ENCODE assay signal across 8 cellular contexts in genomic region chr1:45687014-45687752, GRCh38. TPM values are rescaled to one million over a fixed set of nuclear protein-coding genes. Genes with fewer than 3 reads are reported as not detected.
DNase-seq lines count a peak whose midpoint lies in the region; ATAC-seq and TF ChIP-seq lines count a peak whose summit lies in the region.

No MANE protein-coding gene starts in this region.

- H3K36me3 ChIP-seq in testis (ENCODE audit: low read depth, missing control alignments) = no peaks in the 10 kb centered on the region

- TF ChIP-seq POLR2A in testis (IDR thresholded peaks at IDR 0.05) = peak; percentile 78

- peak overlapping the region; percentile 99 for H3K27ac Mint-ChIP-seq in activated naive CD8-positive, alpha-beta T cell

- H3K4me1 Mint-ChIP-seq in activated naive CD8-positive, alpha-beta T cell (ENCODE audit: low read depth) = peaks cover 54% of the 10 kb centered on the region

- peak overlapping the region; percentile 96 to 100 for H3K27ac ChIP-seq in testis

- no peaks in the 10 kb centered on the region for H3K9me3 ChIP-seq in testis

- H3K4me1 ChIP-seq in testis = no peaks in the 10 kb centered on the region

- H3K9me3 Mint-ChIP-seq in activated naive CD8-positive, alpha-beta T cell (ENCODE audit: low read depth) = no peaks in the 10 kb centered on the region

- ATAC-seq in HG02623 (IDR thresholded peaks at IDR 0.05; ENCODE audit: unreplicated experiment) (peak; percentile 61), SK-N-SH treated with all-trans-retinoic acid at 6 μM for 48 hours (peak; percentile 94)

- DNase-seq in GM10266 (ENCODE audit: extremely low spot score) = peak; percentile 86
- DNase-seq in NCI-H1092 treated with DMSO at 0.1 percent for 48 hours (lab: John Stamatoyannopoulos, UW) = peak; percentile 100
- peak; percentile 98 for DNase-seq in glomerular visceral epithelial cell (ENCODE audit: extremely low spot score)
- DNase-seq in occipital lobe (lab: John Stamatoyannopoulos, UW) = peak; percentile 97
- DNase-seq in testis = peak; percentile 98

- TF ChIP-seq CTCF in GM10266 (IDR thresholded peaks at IDR 0.05; ENCODE audit: control insufficient read depth, insufficient read depth, low read depth, missing control alignments) = no peak
- no peak for TF ChIP-seq CTCF in testis (IDR thresholded peaks at IDR 0.05)

- H3K27me3 Mint-ChIP-seq in activated naive CD8-positive, alpha-beta T cell = no peaks in the 10 kb centered on the region

- no peaks in the 10 kb centered on the region for H3K27me3 ChIP-seq in testis

- H3K4me3 ChIP-seq in testis = peak overlapping the region; percentile 79 to 94

- H3K4me3 Mint-ChIP-seq in activated naive CD8-positive, alpha-beta T cell = peak overlapping the region; percentile 100

- H3K36me3 Mint-ChIP-seq in activated naive CD8-positive, alpha-beta T cell = peaks cover 6% of the 10 kb centered on the region

- intact Hi-C loops in testis (cut with DNase I; ENCODE audit: low total_unique reads) = no loop called here

- 0% methylated on average over 20 to 44 of the region's 44 CpGs for WGBS in testis, 2 donors

TF ChIP-seq in SK-N-SH treated with all-trans-retinoic acid at 6 μM for 48 hours, 23 proteins besides CTCF, POLR2A, EP300 and RAD21:
- TF ChIP-seq PATZ1 (CRISPR knock-in tag; IDR thresholded peaks at IDR 0.05; ENCODE audit: borderline replicate concordance) (no peak), GLIS3 (CRISPR knock-in tag; IDR thresholded peaks at IDR 0.05) (no peak), ZFP30 (CRISPR knock-in tag; IDR thresholded peaks at IDR 0.05) (no peak), RARB (CRISPR knock-in tag; IDR thresholded peaks at IDR 0.05) (no peak), ZC3H10 (CRISPR knock-in tag; IDR thresholded peaks at IDR 0.05) (peak; percentile 8; the same call in 1 of the 2 replicates)
- TF ChIP-seq, protein P1, sequence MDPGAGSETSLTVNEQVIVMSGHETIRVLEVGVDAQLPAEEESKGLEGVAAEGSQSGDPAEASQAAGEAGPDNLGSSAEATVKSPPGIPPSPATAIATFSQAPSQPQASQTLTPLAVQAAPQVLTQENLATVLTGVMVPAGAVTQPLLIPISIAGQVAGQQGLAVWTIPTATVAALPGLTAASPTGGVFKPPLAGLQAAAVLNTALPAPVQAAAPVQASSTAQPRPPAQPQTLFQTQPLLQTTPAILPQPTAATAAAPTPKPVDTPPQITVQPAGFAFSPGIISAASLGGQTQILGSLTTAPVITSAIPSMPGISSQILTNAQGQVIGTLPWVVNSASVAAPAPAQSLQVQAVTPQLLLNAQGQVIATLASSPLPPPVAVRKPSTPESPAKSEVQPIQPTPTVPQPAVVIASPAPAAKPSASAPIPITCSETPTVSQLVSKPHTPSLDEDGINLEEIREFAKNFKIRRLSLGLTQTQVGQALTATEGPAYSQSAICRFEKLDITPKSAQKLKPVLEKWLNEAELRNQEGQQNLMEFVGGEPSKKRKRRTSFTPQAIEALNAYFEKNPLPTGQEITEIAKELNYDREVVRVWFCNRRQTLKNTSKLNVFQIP (CRISPR knock-in tag; IDR thresholded peaks at IDR 0.05; ENCODE audit: borderline replicate concordance, low read depth) = no peak
- TF ChIP-seq, protein P2, sequence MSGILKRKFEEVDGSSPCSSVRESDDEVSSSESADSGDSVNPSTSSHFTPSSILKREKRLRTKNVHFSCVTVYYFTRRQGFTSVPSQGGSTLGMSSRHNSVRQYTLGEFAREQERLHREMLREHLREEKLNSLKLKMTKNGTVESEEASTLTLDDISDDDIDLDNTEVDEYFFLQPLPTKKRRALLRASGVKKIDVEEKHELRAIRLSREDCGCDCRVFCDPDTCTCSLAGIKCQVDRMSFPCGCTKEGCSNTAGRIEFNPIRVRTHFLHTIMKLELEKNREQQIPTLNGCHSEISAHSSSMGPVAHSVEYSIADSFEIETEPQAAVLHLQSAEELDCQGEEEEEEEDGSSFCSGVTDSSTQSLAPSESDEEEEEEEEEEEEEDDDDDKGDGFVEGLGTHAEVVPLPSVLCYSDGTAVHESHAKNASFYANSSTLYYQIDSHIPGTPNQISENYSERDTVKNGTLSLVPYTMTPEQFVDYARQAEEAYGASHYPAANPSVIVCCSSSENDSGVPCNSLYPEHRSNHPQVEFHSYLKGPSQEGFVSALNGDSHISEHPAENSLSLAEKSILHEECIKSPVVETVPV (CRISPR knock-in tag; IDR thresholded peaks at IDR 0.05) = no peak
- TF ChIP-seq, protein P3, sequence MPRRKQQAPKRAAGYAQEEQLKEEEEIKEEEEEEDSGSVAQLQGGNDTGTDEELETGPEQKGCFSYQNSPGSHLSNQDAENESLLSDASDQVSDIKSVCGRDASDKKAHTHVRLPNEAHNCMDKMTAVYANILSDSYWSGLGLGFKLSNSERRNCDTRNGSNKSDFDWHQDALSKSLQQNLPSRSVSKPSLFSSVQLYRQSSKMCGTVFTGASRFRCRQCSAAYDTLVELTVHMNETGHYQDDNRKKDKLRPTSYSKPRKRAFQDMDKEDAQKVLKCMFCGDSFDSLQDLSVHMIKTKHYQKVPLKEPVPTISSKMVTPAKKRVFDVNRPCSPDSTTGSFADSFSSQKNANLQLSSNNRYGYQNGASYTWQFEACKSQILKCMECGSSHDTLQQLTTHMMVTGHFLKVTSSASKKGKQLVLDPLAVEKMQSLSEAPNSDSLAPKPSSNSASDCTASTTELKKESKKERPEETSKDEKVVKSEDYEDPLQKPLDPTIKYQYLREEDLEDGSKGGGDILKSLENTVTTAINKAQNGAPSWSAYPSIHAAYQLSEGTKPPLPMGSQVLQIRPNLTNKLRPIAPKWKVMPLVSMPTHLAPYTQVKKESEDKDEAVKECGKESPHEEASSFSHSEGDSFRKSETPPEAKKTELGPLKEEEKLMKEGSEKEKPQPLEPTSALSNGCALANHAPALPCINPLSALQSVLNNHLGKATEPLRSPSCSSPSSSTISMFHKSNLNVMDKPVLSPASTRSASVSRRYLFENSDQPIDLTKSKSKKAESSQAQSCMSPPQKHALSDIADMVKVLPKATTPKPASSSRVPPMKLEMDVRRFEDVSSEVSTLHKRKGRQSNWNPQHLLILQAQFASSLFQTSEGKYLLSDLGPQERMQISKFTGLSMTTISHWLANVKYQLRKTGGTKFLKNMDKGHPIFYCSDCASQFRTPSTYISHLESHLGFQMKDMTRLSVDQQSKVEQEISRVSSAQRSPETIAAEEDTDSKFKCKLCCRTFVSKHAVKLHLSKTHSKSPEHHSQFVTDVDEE (CRISPR knock-in tag; IDR thresholded peaks at IDR 0.05) = peak; percentile 18; the same call in 1 of the 2 replicates
TF ChIP-seq in SK-N-SH treated with all-trans-retinoic acid at 6 μM for 48 hours: peak in this region for 2.

RNA-seq across cellular contexts. Expression of gene TMEM69, which starts 0.8 kb away (rescaled TPM):
- total RNA-seq in occipital lobe (20.7 TPM), testis (10 to 100 TPM; 26.2 to 30.9 TPM)
- 29.5 TPM for polyA plus RNA-seq in testis (ENCODE audit: insufficient read depth, low read depth, low replicate concordance)

RNA-seq across cellular contexts. Expression of gene GPBP1L1, which starts 0.8 kb away (rescaled TPM):
- 55.4 TPM for total RNA-seq in occipital lobe
- total RNA-seq in testis = 100 to 1,000 TPM; 178 to 233 TPM
- polyA plus RNA-seq in testis (ENCODE audit: insufficient read depth, low read depth, low replicate concordance) = 151 TPM

Comparison
In these comparisons a context has a peak if more than half of its experiments do, and no peak if none do; other contexts are left out.
1. Peak in every context shown above with its lines: DNase-seq, ATAC-seq, H3K4me3 ChIP-seq and H3K27ac ChIP-seq.